26 cellular contexts compared by ENCODE assay signal in genomic region chr7:90288154-90288553, GRCh38. TPM values are rescaled to one million over a fixed set of nuclear protein-coding genes. Genes with fewer than 3 reads are reported as not detected.
A peak's percentile ranks its signal among the peaks of the same experiment; 100 is the strongest.
DNase-seq lines count a peak whose midpoint lies in the region; ATAC-seq, FAIRE-seq and TF ChIP-seq lines count a peak whose summit lies in the region.
"Had no signal": no experiment of that assay in that cellular context is flagged by ENCODE, and none has a peak within 500 bp of the region (broad histone marks: within the 10 kb centered on the region; RNA-seq: fewer than 3 reads in every experiment).

No MANE protein-coding gene starts in this region.

- TF ChIP-seq EP300 in Ishikawa (IDR thresholded peaks at IDR 0.05; ENCODE audit: borderline replicate concordance) = no peak

- no peak for TF ChIP-seq CTCF in D721Med (IDR thresholded peaks at IDR 0.05; ENCODE audit: insufficient read depth, missing control alignments)

- no peak for DNase-seq in D721Med (ENCODE audit: insufficient read length, low spot score)
- DNase-seq in NCI-H526 treated with DMSO at 0.1 percent for 48 hours (lab: John Stamatoyannopoulos, UW) = peak; percentile 91
- DNase-seq in activated naive CD4-positive, alpha-beta T cell treated with anti-CD3 and anti-CD28 coated beads, Interleukin-2, amount 50 U/mL, for 72 hours (ENCODE audit: low spot score in 2 of 2) = no peak
- no peak for DNase-seq in T-helper 1 cell
- no peak for DNase-seq in nucleus accumbens (lab: John Stamatoyannopoulos, UW)
- no peak for DNase-seq in NCI-H1105 (lab: John Stamatoyannopoulos, UW)
- DNase-seq: 8988T; AML-193; Caco-2; Calu3; CD4-positive, alpha-beta T cell; CD8-positive, alpha-beta T cell; DMS 273 treated with DMSO at 0.1 percent for 48 hours; DMS153; DMS53; DMS79; DND-41; EL; GDM1 had no signal

- no peaks in the 10 kb centered on the region for H3K9me3 Mint-ChIP-seq in activated naive CD4-positive, alpha-beta T cell treated with anti-CD3 and anti-CD28 coated beads, Interleukin-2, amount 50 U/mL, for 72 hours
- H3K9me3 Mint-ChIP-seq: CD4-positive, alpha-beta T cell had no signal

- no peak overlapping the region for H3K27ac Mint-ChIP-seq in activated naive CD4-positive, alpha-beta T cell treated with anti-CD3 and anti-CD28 coated beads, Interleukin-2, amount 50 U/mL, for 72 hours
- H3K27ac Mint-ChIP-seq: B cell; CD4-positive, alpha-beta T cell; CD8-positive, alpha-beta T cell had no signal

- H3K36me3 Mint-ChIP-seq in activated naive CD4-positive, alpha-beta T cell treated with anti-CD3 and anti-CD28 coated beads, Interleukin-2, amount 50 U/mL, for 72 hours = peaks cover under 1 to 6% of the 10 kb centered on the region in 2 donors
- H3K36me3 Mint-ChIP-seq: CD8-positive, alpha-beta T cell had no signal

- no peak for ATAC-seq in SK-N-SH treated with all-trans-retinoic acid at 6 μM for 48 hours
- no peak for ATAC-seq in activated naive CD4-positive, alpha-beta T cell treated with anti-CD3 and anti-CD28 coated beads, Interleukin-2, amount 50 U/mL, for 72 hours
- ATAC-seq: CD8-positive, alpha-beta T cell; GM12878 had no signal

- FAIRE-seq in D721Med (lab: Jason Lieb, UNC) = peak; percentile 80
- FAIRE-seq: GM12878, GM19239 had no signal

- no peak for TF ChIP-seq RAD21 in Ishikawa (IDR thresholded peaks at IDR 0.05; ENCODE audit: low read depth)

TF ChIP-seq in Ishikawa, 13 proteins besides CTCF, POLR2A, EP300 and RAD21:
- TF ChIP-seq REST (IDR thresholded peaks at IDR 0.05; ENCODE audit: low read depth) (peak; percentile 30; the same call in 1 of the 2 replicates), FOXM1 (IDR thresholded peaks at IDR 0.05; ENCODE audit: borderline replicate concordance, low read depth) (no peak)

TF ChIP-seq in SK-N-SH treated with all-trans-retinoic acid at 6 μM for 48 hours, 23 proteins besides CTCF, POLR2A, EP300 and RAD21:
- TF ChIP-seq CSDC2 (CRISPR knock-in tag; IDR thresholded peaks at IDR 0.05) (0 out of 2 replicates have a peak, but pooled peaks have one; percentile 37), OSR1 (CRISPR knock-in tag; IDR thresholded peaks at IDR 0.05) (no peak)

RNA-seq across cellular contexts. Expression of gene FAM237B, which starts 33.0 kb away (rescaled TPM):
- total RNA-seq in activated naive CD4-positive, alpha-beta T cell treated with anti-CD3 and anti-CD28 coated beads, Interleukin-2, amount 50 U/mL, for 72 hours = not detected
- total RNA-seq: B cell; Caco-2; Calu3; CD4-positive, alpha-beta T cell; CD8-positive, alpha-beta T cell; Daoy; G401; GM12878 had no signal

RNA-seq across cellular contexts. Expression of gene CFAP69, which starts 43.2 kb away (rescaled TPM):
- total RNA-seq in activated naive CD4-positive, alpha-beta T cell treated with anti-CD3 and anti-CD28 coated beads, Interleukin-2, amount 50 U/mL, for 72 hours = under 1 TPM; 0.23 to 0.39 TPM
- total RNA-seq: CD4-positive, alpha-beta T cell; CD8-positive, alpha-beta T cell had no signal

RNA-seq across cellular contexts. Expression of gene GTPBP10, which starts 58.4 kb away (rescaled TPM):
- 10 to 100 TPM; 31.2 to 68.7 TPM for total RNA-seq in activated naive CD4-positive, alpha-beta T cell treated with anti-CD3 and anti-CD28 coated beads, Interleukin-2, amount 50 U/mL, for 72 hours
